Comparison of ENCODE assay signal across 27 cellular contexts in genomic region chr6:63928613-63929012, GRCh38.
"Had no signal": no experiment of that assay in that cellular context is flagged by ENCODE, and none has a peak within 500 bp of the region (broad histone marks: within the 10 kb centered on the region; RNA-seq: fewer than 3 reads in every experiment).

No MANE protein-coding gene starts in this region.

- H3K4me3 ChIP-seq: coronary artery, esophagus muscularis mucosa, gastroesophageal sphincter, heart left ventricle, hepatocyte, left lung, right atrium auricular region, smooth muscle cell, suprapubic skin, upper lobe of left lung had no signal

- H3K36me3 Mint-ChIP-seq: naive thymus-derived CD8-positive, alpha-beta T cell had no signal

- H3K79me2 ChIP-seq: hepatocyte, parathyroid adenoma had no signal

- H3K4me1 ChIP-seq: esophagus muscularis mucosa, gastroesophageal sphincter, heart left ventricle, parathyroid adenoma, right atrium auricular region, suprapubic skin, upper lobe of left lung had no signal

- DNase-seq: dermis blood vessel endothelial cell; effector CD4-positive, alpha-beta T cell; foreskin keratinocyte; heart left ventricle; kidney; left lung; mesenchymal stem cell; midbrain; naive thymus-derived CD8-positive, alpha-beta T cell; nephron progenitor cell; stimulated activated CD4-positive, alpha-beta T cell treated with anti-CD3 and anti-CD28 coated beads, Interleukin-12 subunit alpha, Interleukin-12 subunit beta, amount 100 ng/mL, for 4 hours; stimulated activated CD4-positive, alpha-beta T cell treated with anti-CD3 and anti-CD28 coated beads, Interleukin-1b, Interleukin-23, amount 100 ng/mL, for 48 hours; stimulated activated CD4-positive, alpha-beta T cell treated with anti-CD3 and anti-CD28 coated beads, Interleukin-4, amount 100 ng/mL, for 1 hour; stimulated activated CD8-positive, alpha-beta memory T cell treated with anti-CD3 and anti-CD28 coated beads, Interleukin-4, amount 100 ng/mL, for 48 hours; stimulated activated naive CD4-positive, alpha-beta T cell; stimulated activated naive CD8-positive, alpha-beta T cell treated with anti-CD3 and anti-CD28 coated beads, Interleukin-15, amount 100 ng/mL, for 72 hours; upper lobe of left lung had no signal

- H2AFZ ChIP-seq: hepatocyte, parathyroid adenoma had no signal

- H3K27ac Mint-ChIP-seq: naive thymus-derived CD8-positive, alpha-beta T cell; nephron progenitor cell; progenitor cell of endocrine pancreas; stimulated activated naive CD8-positive, alpha-beta T cell treated with anti-CD3 and anti-CD28 coated beads, Interleukin-15, amount 100 ng/mL, for 72 hours had no signal

- H3K27me3 ChIP-seq: esophagus muscularis mucosa, foreskin keratinocyte, heart left ventricle, hepatocyte, left lung, right atrium auricular region, suprapubic skin, upper lobe of left lung had no signal

- H3K36me3 ChIP-seq: esophagus muscularis mucosa, gastroesophageal sphincter, heart left ventricle, left lung, right atrium auricular region, suprapubic skin, upper lobe of left lung had no signal

- H3K27ac ChIP-seq: coronary artery, esophagus muscularis mucosa, foreskin keratinocyte, gastroesophageal sphincter, heart left ventricle, hepatocyte, left lung, parathyroid adenoma, right atrium auricular region, suprapubic skin, upper lobe of left lung had no signal

- H3K4me2 ChIP-seq: hepatocyte, smooth muscle cell had no signal

- ATAC-seq: foreskin keratinocyte; gastroesophageal sphincter; heart left ventricle; left lung; naive thymus-derived CD8-positive, alpha-beta T cell; sciatic nerve; stimulated activated naive CD8-positive, alpha-beta T cell treated with anti-CD3 and anti-CD28 coated beads, Interleukin-15, amount 100 ng/mL, for 72 hours had no signal

- H3K9ac ChIP-seq: parathyroid adenoma had no signal

- H3K9me3 Mint-ChIP-seq: nephron progenitor cell; stimulated activated naive CD8-positive, alpha-beta T cell treated with anti-CD3 and anti-CD28 coated beads, Interleukin-15, amount 100 ng/mL, for 72 hours had no signal

- H3K4me1 Mint-ChIP-seq: naive thymus-derived CD8-positive, alpha-beta T cell; nephron progenitor cell; stimulated activated naive CD8-positive, alpha-beta T cell treated with anti-CD3 and anti-CD28 coated beads, Interleukin-15, amount 100 ng/mL, for 72 hours had no signal

- H3K4me3 Mint-ChIP-seq: naive thymus-derived CD8-positive, alpha-beta T cell; nephron progenitor cell; stimulated activated naive CD8-positive, alpha-beta T cell treated with anti-CD3 and anti-CD28 coated beads, Interleukin-15, amount 100 ng/mL, for 72 hours had no signal

- H3K9me3 ChIP-seq: esophagus muscularis mucosa, gastroesophageal sphincter, heart left ventricle, left lung, right atrium auricular region, suprapubic skin, upper lobe of left lung had no signal
